19 cellular contexts compared by ENCODE assay signal in genomic region chr13:28321751-28322150, GRCh38.
"Had no signal": no experiment of that assay in that cellular context is flagged by ENCODE, and none has a peak within 500 bp of the region (broad histone marks: within the 10 kb centered on the region; RNA-seq: fewer than 3 reads in every experiment).

No MANE protein-coding gene starts in this region.

- H3K4me3 ChIP-seq: body of pancreas, coronary artery, heart left ventricle, prostate gland, transverse colon had no signal

- H3K36me3 ChIP-seq: prostate gland, transverse colon had no signal

- ATAC-seq: body of pancreas; natural killer cell treated with Interleukin-12 subunit alpha and Interleukin-12 subunit beta and Interleukin-15 and Interleukin-18, amount 100 ng/mL, for 72 hours; right cardiac atrium; stimulated activated naive CD8-positive, alpha-beta T cell treated with anti-CD3 and anti-CD28 coated beads, Interleukin-15, Interleukin-2, amounts not matched to agents 100 U/mL and 50 U/mL, for 24 hours; T-helper 17 cell had no signal

- H3K27ac Mint-ChIP-seq: activated CD4-positive, alpha-beta T cell treated with anti-CD3 and anti-CD28 coated beads, Interleukin-2, amount 10 ng/mL, durations not matched to agents 24 days and 14 days; activated naive CD8-positive, alpha-beta T cell; memory B cell; natural killer cell treated with Interleukin-12 subunit alpha and Interleukin-12 subunit beta and Interleukin-15 and Interleukin-18, amount 100 ng/mL, for 72 hours; T-helper 17 cell had no signal

- H3K9me3 Mint-ChIP-seq: activated CD4-positive, alpha-beta T cell treated with anti-CD3 and anti-CD28 coated beads, Interleukin-2, amount 10 ng/mL, durations not matched to agents 24 days and 14 days; memory B cell; natural killer cell treated with Interleukin-12 subunit alpha and Interleukin-12 subunit beta and Interleukin-15 and Interleukin-18, amount 100 ng/mL, for 72 hours had no signal

- H3K27me3 ChIP-seq: body of pancreas, heart left ventricle, transverse colon had no signal

- H3K9me3 ChIP-seq: body of pancreas, heart left ventricle, prostate gland, transverse colon had no signal

- H3K36me3 Mint-ChIP-seq: activated naive CD8-positive, alpha-beta T cell; memory B cell; natural killer cell treated with Interleukin-12 subunit alpha and Interleukin-12 subunit beta and Interleukin-15 and Interleukin-18, amount 100 ng/mL, for 72 hours had no signal

- H3K4me3 Mint-ChIP-seq: activated CD4-positive, alpha-beta T cell treated with anti-CD3 and anti-CD28 coated beads, Interleukin-2, amount 10 ng/mL, durations not matched to agents 24 days and 14 days; activated naive CD8-positive, alpha-beta T cell; memory B cell; natural killer cell treated with Interleukin-12 subunit alpha and Interleukin-12 subunit beta and Interleukin-15 and Interleukin-18, amount 100 ng/mL, for 72 hours; T-helper 17 cell had no signal

- DNase-seq: activated CD4-positive, alpha-beta T cell treated with anti-CD3 and anti-CD28 coated beads, Interleukin-2, amount 10 ng/mL, durations not matched to agents 24 days and 14 days; activated CD4-positive, CD25-positive, alpha-beta regulatory T cell; activated gamma-delta T cell treated with Interleukin-2 at 50 U/mL for 16 hours; amygdala; body of pancreas; central memory CD4-positive, alpha-beta T cell; foreskin melanocyte; heart left ventricle; occipital lobe; right cardiac atrium; small intestine; stimulated activated naive CD8-positive, alpha-beta T cell treated with anti-CD3 and anti-CD28 coated beads, Interleukin-15, Interleukin-2, amounts not matched to agents 100 U/mL and 50 U/mL, for 24 hours; T-helper 17 cell; transverse colon had no signal

- H3K4me1 ChIP-seq: body of pancreas, prostate gland, transverse colon had no signal

- H3K27me3 Mint-ChIP-seq: activated CD4-positive, alpha-beta T cell treated with anti-CD3 and anti-CD28 coated beads, Interleukin-2, amount 10 ng/mL, durations not matched to agents 24 days and 14 days; activated naive CD8-positive, alpha-beta T cell; memory B cell; natural killer cell treated with Interleukin-12 subunit alpha and Interleukin-12 subunit beta and Interleukin-15 and Interleukin-18, amount 100 ng/mL, for 72 hours had no signal

- H3K27ac ChIP-seq: body of pancreas, coronary artery, prostate gland, transverse colon had no signal
